14 cellular contexts compared by ENCODE assay signal in the genomic region with DNA sequence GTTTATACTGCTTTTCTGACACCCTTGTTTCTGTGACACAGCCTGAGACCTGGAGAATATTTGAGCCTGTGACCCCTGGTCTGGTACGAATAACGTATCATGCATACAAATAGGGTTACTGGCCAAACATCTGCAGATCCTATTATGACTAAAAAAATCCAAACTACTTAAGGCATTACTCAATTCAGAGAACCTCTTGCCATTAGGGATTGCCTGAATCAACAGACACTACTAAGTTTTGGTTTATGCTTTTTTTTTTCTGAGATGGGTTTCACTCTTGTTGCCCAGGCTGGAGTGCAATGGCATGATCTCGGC. TPM values are rescaled to one million over a fixed set of nuclear protein-coding genes. Genes with fewer than 3 reads are reported as not detected.
DNase-seq lines count a peak whose midpoint lies in the region; ATAC-seq and TF ChIP-seq lines count a peak whose summit lies in the region.
"Had no signal": no experiment of that assay in that cellular context is flagged by ENCODE, and none has a peak within 500 bp of the region (broad histone marks: within the 10 kb centered on the region; RNA-seq: fewer than 3 reads in every experiment).

No MANE protein-coding gene starts in this region.

- no peak overlapping the region for H3K4me3 Mint-ChIP-seq in osteocyte (ENCODE audit: unreplicated experiment)
- H3K4me3 Mint-ChIP-seq: nephron had no signal

- TF ChIP-seq POLR2A in testis (IDR thresholded peaks at IDR 0.05) = no peak

- H3K36me3 ChIP-seq in testis (ENCODE audit: low read depth, missing control alignments) = no peaks in the 10 kb centered on the region
- H3K36me3 ChIP-seq: vagina had no signal

- no peak for TF ChIP-seq CTCF in AG09319 (IDR thresholded peaks at IDR 0.05; ENCODE audit: low read depth, low read length)
- no peak for TF ChIP-seq CTCF in osteocyte (IDR thresholded peaks at IDR 0.05)
- TF ChIP-seq CTCF in testis (IDR thresholded peaks at IDR 0.05) = no peak

- peak overlapping the region; percentile 58 for H3K27ac Mint-ChIP-seq in osteocyte (ENCODE audit: unreplicated experiment)
- H3K27ac Mint-ChIP-seq: nephron had no signal

- intact Hi-C loops in testis (cut with DNase I; ENCODE audit: low total_unique reads) = no loop called here

- H3K9me3 Mint-ChIP-seq in osteocyte (ENCODE audit: unreplicated experiment) = peaks cover 10% of the 10 kb centered on the region

- H3K36me3 Mint-ChIP-seq in osteocyte (ENCODE audit: unreplicated experiment) = peaks cover under 1% of the 10 kb centered on the region

- DNase-seq in AG09319 (ENCODE audit: extremely low read depth, low read depth) (peak; percentile 52), fibroblast of gingiva (ENCODE audit: low read depth) (peak; percentile 92), osteocyte (ENCODE audit: extremely low spot score, unreplicated experiment) (no peak), D341Med (ENCODE audit: low spot score) (no peak), testis (no peak), mesenteric fat pad (ENCODE audit: low spot score) (no peak)
- DNase-seq: ACHN, dorsolateral prefrontal cortex, NCI-H2029 treated with DMSO at 0.1 percent for 48 hours had no signal

- H3K9me3 ChIP-seq in testis = no peaks in the 10 kb centered on the region
- H3K9me3 ChIP-seq: vagina had no signal

- H3K4me1 Mint-ChIP-seq in osteocyte (ENCODE audit: unreplicated experiment) = peaks cover 41% of the 10 kb centered on the region

- 79 to 86% methylated on average over 3 of the region's 3 CpGs for WGBS in testis, 2 donors

- H3K27me3 Mint-ChIP-seq in osteocyte (ENCODE audit: unreplicated experiment) = no peaks in the 10 kb centered on the region

- ATAC-seq in HG03432 (IDR thresholded peaks at IDR 0.05; ENCODE audit: unreplicated experiment) (peak; percentile 11), HG03521 (IDR thresholded peaks at IDR 0.05; ENCODE audit: unreplicated experiment) (no peak)

- H3K4me1 ChIP-seq in testis = no peaks in the 10 kb centered on the region

- no peaks in the 10 kb centered on the region for H3K27me3 ChIP-seq in testis
- H3K27me3 ChIP-seq: dorsolateral prefrontal cortex, vagina had no signal

- no peak overlapping the region for H3K27ac ChIP-seq in testis
- H3K27ac ChIP-seq: dorsolateral prefrontal cortex, HL-60, vagina had no signal

- H3K4me3 ChIP-seq in testis = no peak overlapping the region
- H3K4me3 ChIP-seq: dorsolateral prefrontal cortex, vagina had no signal

RNA-seq across cellular contexts. Expression of gene OSBPL10, which starts 35.4 kb away (rescaled TPM):
- total RNA-seq in osteocyte = 21.7 and 24.7 TPM in 2 replicates
- 100 to 1,000 TPM; 160 to 175 TPM for total RNA-seq in testis
- 113 TPM for polyA plus RNA-seq in testis (ENCODE audit: insufficient read depth, low read depth, low replicate concordance)
- 18.9 TPM for total RNA-seq in mesenteric fat pad

RNA-seq across cellular contexts. Expression of gene ZNF860, which starts 35.9 kb away (rescaled TPM):
- total RNA-seq in osteocyte (0.55 and 1.3 TPM in 2 replicates), testis (1 to 10 TPM; 4.0 to 6.2 TPM), mesenteric fat pad (0.45 TPM)
- polyA plus RNA-seq in testis (ENCODE audit: insufficient read depth, low read depth, low replicate concordance) = 1.5 TPM

Comparison
In these comparisons a context has a peak if more than half of its experiments do, and no peak if none do; other contexts are left out.
1. DNase-seq: peak in AG09319 (single experiment) and fibroblast of gingiva (single experiment); none in osteocyte (single experiment), D341Med (single experiment), testis (single experiment) and mesenteric fat pad (single experiment).